ENCODE assay signal across 1 cellular context in the genomic region with DNA sequence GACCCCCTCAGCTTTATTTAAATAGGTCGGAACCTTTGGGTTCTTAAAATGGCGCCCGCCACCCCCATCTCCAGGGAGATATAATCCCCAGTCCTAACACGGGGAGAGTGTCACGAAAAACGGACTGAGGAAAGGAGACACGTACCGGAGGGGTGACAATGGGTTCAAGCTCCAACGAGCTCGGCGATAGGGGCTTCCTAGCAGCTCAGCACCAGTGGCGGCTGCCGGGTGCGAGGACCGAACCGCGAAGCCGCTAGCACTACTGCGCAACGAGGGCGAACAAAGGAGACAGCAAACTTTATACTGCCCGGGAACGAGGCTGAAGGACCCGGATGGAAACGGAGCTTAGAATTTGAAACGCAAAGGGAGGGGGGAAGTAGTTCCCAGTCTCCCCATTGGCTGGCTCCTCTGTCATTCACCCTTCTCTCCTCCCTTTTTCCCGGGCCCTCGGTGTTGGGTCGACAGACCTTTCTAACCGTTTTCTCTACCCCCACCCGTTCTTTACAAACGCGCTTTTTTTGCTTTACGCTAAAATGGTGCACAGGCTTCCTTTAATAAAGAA.
A peak's percentile ranks its signal among the peaks of the same experiment; 100 is the strongest.
TF ChIP-seq lines count a peak whose summit lies in the region.

A gene (minus strand): TSS at position 274 of the 562 bp plus-strand sequence. CDS start 1,298 bp downstream, outside the sequence.

TF ChIP-seq in K562, 482 proteins besides CTCF, POLR2A, EP300 and RAD21 (continued from another document and continues in another):
- no peak for TF ChIP-seq TOE1 (IDR thresholded peaks at IDR 0.05; ENCODE audit: borderline replicate concordance)
- TF ChIP-seq TOE1 (CRISPR knock-in tag; IDR thresholded peaks at IDR 0.05; ENCODE audit: borderline replicate concordance, low read depth) = no peak
- peak; percentile 44; the same call in 1 of the 2 replicates for TF ChIP-seq CC2D1A (IDR thresholded peaks at IDR 0.05)
- peak; percentile 74 for TF ChIP-seq ESRRA (IDR thresholded peaks at IDR 0.05; ENCODE audit: borderline replicate concordance, low read depth)
- TF ChIP-seq, protein P1, sequence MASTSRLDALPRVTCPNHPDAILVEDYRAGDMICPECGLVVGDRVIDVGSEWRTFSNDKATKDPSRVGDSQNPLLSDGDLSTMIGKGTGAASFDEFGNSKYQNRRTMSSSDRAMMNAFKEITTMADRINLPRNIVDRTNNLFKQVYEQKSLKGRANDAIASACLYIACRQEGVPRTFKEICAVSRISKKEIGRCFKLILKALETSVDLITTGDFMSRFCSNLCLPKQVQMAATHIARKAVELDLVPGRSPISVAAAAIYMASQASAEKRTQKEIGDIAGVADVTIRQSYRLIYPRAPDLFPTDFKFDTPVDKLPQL (IDR thresholded peaks at IDR 0.05; ENCODE audit: extremely low read depth, insufficient read length) = peak; percentile 85
- TF ChIP-seq IFI16 (CRISPR knock-in tag; IDR thresholded peaks at IDR 0.05) = no peak
- peak; percentile 16 to 85 (median 75) for TF ChIP-seq YY1 (IDR thresholded peaks at IDR 0.05; ENCODE audit: borderline replicate concordance in 1 of 3, control insufficient read depth in 1 of 3, extremely low read depth in 1 of 3, insufficient read depth in 3 of 3, insufficient read length in 1 of 3, insufficient replicate concordance in 2 of 3, low read depth in 1 of 3, low read length in 2 of 3)
- no peak for TF ChIP-seq SIX5 (IDR thresholded peaks at IDR 0.05; ENCODE audit: borderline replicate concordance in 1 of 2, insufficient read depth in 1 of 2, low read depth in 1 of 2, low read length in 2 of 2)
- no peak for TF ChIP-seq ESRRB (CRISPR knock-in tag; IDR thresholded peaks at IDR 0.05; ENCODE audit: borderline replicate concordance)
- TF ChIP-seq JUN (IDR thresholded peaks at IDR 0.05; ENCODE audit: borderline replicate concordance, low read depth, low read length) = no peak
- TF ChIP-seq JUN (CRISPR knock-in tag; IDR thresholded peaks at IDR 0.05; ENCODE audit: borderline replicate concordance) = no peak
- TF ChIP-seq, protein P2, sequence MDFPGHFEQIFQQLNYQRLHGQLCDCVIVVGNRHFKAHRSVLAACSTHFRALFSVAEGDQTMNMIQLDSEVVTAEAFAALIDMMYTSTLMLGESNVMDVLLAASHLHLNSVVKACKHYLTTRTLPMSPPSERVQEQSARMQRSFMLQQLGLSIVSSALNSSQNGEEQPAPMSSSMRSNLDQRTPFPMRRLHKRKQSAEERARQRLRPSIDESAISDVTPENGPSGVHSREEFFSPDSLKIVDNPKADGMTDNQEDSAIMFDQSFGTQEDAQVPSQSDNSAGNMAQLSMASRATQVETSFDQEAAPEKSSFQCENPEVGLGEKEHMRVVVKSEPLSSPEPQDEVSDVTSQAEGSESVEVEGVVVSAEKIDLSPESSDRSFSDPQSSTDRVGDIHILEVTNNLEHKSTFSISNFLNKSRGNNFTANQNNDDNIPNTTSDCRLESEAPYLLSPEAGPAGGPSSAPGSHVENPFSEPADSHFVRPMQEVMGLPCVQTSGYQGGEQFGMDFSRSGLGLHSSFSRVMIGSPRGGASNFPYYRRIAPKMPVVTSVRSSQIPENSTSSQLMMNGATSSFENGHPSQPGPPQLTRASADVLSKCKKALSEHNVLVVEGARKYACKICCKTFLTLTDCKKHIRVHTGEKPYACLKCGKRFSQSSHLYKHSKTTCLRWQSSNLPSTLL (IDR thresholded peaks at IDR 0.05) = no peak
- TF ChIP-seq TFAM (CRISPR knock-in tag; conservative IDR thresholded peaks at IDR 0.05) = no peak
- no peak for TF ChIP-seq ZNF644 (tag; IDR thresholded peaks at IDR 0.05; ENCODE audit: low read depth)
- no peak for TF ChIP-seq TBP (optimal IDR thresholded peaks at IDR 0.05; ENCODE audit: low read depth, low read length)
- no peak for TF ChIP-seq ZBTB1 (CRISPR knock-in tag; IDR thresholded peaks at IDR 0.05; ENCODE audit: borderline replicate concordance, low read depth)
- no peak for TF ChIP-seq BRCA1 (IDR thresholded peaks at IDR 0.05)
- no peak for TF ChIP-seq BRCA1 (CRISPR knock-in tag; IDR thresholded peaks at IDR 0.05)
- TF ChIP-seq, protein P3, sequence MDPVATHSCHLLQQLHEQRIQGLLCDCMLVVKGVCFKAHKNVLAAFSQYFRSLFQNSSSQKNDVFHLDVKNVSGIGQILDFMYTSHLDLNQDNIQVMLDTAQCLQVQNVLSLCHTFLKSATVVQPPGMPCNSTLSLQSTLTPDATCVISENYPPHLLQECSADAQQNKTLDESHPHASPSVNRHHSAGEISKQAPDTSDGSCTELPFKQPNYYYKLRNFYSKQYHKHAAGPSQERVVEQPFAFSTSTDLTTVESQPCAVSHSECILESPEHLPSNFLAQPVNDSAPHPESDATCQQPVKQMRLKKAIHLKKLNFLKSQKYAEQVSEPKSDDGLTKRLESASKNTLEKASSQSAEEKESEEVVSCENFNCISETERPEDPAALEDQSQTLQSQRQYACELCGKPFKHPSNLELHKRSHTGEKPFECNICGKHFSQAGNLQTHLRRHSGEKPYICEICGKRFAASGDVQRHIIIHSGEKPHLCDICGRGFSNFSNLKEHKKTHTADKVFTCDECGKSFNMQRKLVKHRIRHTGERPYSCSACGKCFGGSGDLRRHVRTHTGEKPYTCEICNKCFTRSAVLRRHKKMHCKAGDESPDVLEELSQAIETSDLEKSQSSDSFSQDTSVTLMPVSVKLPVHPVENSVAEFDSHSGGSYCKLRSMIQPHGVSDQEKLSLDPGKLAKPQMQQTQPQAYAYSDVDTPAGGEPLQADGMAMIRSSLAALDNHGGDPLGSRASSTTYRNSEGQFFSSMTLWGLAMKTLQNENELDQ (CRISPR knock-in tag; IDR thresholded peaks at IDR 0.05; ENCODE audit: borderline replicate concordance) = no peak
- TF ChIP-seq ZKSCAN8 (CRISPR knock-in tag; IDR thresholded peaks at IDR 0.05) = no peak
- TF ChIP-seq SPI1 (IDR thresholded peaks at IDR 0.05; ENCODE audit: borderline replicate concordance, low read depth, low read length) = peak; percentile 80
- TF ChIP-seq, protein P4, sequence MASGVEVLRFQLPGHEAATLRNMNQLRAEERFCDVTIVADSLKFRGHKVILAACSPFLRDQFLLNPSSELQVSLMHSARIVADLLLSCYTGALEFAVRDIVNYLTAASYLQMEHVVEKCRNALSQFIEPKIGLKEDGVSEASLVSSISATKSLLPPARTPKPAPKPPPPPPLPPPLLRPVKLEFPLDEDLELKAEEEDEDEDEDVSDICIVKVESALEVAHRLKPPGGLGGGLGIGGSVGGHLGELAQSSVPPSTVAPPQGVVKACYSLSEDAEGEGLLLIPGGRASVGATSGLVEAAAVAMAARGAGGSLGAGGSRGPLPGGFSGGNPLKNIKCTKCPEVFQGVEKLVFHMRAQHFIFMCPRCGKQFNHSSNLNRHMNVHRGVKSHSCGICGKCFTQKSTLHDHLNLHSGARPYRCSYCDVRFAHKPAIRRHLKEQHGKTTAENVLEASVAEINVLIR (CRISPR knock-in tag; IDR thresholded peaks at IDR 0.05) = no peak
- no peak for TF ChIP-seq ZSCAN32 (CRISPR knock-in tag; IDR thresholded peaks at IDR 0.05)
- TF ChIP-seq ADNP (tag; IDR thresholded peaks at IDR 0.05) = no peak
- no peak for TF ChIP-seq ZKSCAN3 (CRISPR knock-in tag; IDR thresholded peaks at IDR 0.05)
- TF ChIP-seq, protein P5, sequence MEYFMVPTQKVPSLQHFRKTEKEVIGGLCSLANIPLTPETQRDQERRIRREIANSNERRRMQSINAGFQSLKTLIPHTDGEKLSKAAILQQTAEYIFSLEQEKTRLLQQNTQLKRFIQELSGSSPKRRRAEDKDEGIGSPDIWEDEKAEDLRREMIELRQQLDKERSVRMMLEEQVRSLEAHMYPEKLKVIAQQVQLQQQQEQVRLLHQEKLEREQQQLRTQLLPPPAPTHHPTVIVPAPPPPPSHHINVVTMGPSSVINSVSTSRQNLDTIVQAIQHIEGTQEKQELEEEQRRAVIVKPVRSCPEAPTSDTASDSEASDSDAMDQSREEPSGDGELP (CRISPR knock-in tag; IDR thresholded peaks at IDR 0.05; ENCODE audit: borderline replicate concordance) = peak; percentile 76
- TF ChIP-seq ZNF253 (CRISPR knock-in tag; conservative IDR thresholded peaks at IDR 0.05) = no peak
- no peak for TF ChIP-seq BMI1 (IDR thresholded peaks at IDR 0.05; ENCODE audit: low read length)
- TF ChIP-seq, protein P6, sequence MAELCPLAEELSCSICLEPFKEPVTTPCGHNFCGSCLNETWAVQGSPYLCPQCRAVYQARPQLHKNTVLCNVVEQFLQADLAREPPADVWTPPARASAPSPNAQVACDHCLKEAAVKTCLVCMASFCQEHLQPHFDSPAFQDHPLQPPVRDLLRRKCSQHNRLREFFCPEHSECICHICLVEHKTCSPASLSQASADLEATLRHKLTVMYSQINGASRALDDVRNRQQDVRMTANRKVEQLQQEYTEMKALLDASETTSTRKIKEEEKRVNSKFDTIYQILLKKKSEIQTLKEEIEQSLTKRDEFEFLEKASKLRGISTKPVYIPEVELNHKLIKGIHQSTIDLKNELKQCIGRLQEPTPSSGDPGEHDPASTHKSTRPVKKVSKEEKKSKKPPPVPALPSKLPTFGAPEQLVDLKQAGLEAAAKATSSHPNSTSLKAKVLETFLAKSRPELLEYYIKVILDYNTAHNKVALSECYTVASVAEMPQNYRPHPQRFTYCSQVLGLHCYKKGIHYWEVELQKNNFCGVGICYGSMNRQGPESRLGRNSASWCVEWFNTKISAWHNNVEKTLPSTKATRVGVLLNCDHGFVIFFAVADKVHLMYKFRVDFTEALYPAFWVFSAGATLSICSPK (IDR thresholded peaks at IDR 0.05; ENCODE audit: borderline replicate concordance) = no peak
- TF ChIP-seq ETV5 (CRISPR knock-in tag; IDR thresholded peaks at IDR 0.05; ENCODE audit: low read depth) = no peak
- TF ChIP-seq FUS (optimal IDR thresholded peaks at IDR 0.05; ENCODE audit: low read depth, low read length) = no peak
- TF ChIP-seq POLR2H (tag; IDR thresholded peaks at IDR 0.05; ENCODE audit: low read depth) = peak; percentile 98
- TF ChIP-seq ARID1B (IDR thresholded peaks at IDR 0.05) = no peak; the same call in 1 of the 2 replicates
- no peak for TF ChIP-seq ZZZ3 (IDR thresholded peaks at IDR 0.05)
- no peak for TF ChIP-seq GATAD2B (IDR thresholded peaks at IDR 0.05; ENCODE audit: borderline replicate concordance)
- no peak for TF ChIP-seq ZNF76 (CRISPR knock-in tag; IDR thresholded peaks at IDR 0.05; ENCODE audit: borderline replicate concordance)
- no peak for TF ChIP-seq HNRNPL (IDR thresholded peaks at IDR 0.05; ENCODE audit: low read depth, low read length)
- no peak for TF ChIP-seq ZBTB17 (CRISPR knock-in tag; IDR thresholded peaks at IDR 0.05)
- TF ChIP-seq BCOR (IDR thresholded peaks at IDR 0.05) = no peak
- no peak for TF ChIP-seq CBFA2T2 (conservative IDR thresholded peaks at IDR 0.05)
- TF ChIP-seq CEBPB (tag; IDR thresholded peaks at IDR 0.05) = peak; percentile 85
- TF ChIP-seq SP1 (CRISPR knock-in tag; IDR thresholded peaks at IDR 0.05) = peak; percentile 85
- TF ChIP-seq, protein P7, sequence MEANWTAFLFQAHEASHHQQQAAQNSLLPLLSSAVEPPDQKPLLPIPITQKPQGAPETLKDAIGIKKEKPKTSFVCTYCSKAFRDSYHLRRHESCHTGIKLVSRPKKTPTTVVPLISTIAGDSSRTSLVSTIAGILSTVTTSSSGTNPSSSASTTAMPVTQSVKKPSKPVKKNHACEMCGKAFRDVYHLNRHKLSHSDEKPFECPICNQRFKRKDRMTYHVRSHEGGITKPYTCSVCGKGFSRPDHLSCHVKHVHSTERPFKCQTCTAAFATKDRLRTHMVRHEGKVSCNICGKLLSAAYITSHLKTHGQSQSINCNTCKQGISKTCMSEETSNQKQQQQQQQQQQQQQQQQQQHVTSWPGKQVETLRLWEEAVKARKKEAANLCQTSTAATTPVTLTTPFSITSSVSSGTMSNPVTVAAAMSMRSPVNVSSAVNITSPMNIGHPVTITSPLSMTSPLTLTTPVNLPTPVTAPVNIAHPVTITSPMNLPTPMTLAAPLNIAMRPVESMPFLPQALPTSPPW (CRISPR knock-in tag; IDR thresholded peaks at IDR 0.05) = peak; percentile 92
- TF ChIP-seq DDX20 (tag; IDR thresholded peaks at IDR 0.05; ENCODE audit: low read depth) = no peak
- TF ChIP-seq POU5F1 (IDR thresholded peaks at IDR 0.05; ENCODE audit: borderline replicate concordance, low read depth, low read length, partially characterized antibody) = no peak
- TF ChIP-seq ZNF232 (CRISPR knock-in tag; IDR thresholded peaks at IDR 0.05) = no peak
- TF ChIP-seq ZNF699 (CRISPR knock-in tag; IDR thresholded peaks at IDR 0.05; ENCODE audit: insufficient replicate concordance) = no peak
- peak; percentile 99 for TF ChIP-seq SUPT5H (IDR thresholded peaks at IDR 0.05)
- TF ChIP-seq, protein P8, sequence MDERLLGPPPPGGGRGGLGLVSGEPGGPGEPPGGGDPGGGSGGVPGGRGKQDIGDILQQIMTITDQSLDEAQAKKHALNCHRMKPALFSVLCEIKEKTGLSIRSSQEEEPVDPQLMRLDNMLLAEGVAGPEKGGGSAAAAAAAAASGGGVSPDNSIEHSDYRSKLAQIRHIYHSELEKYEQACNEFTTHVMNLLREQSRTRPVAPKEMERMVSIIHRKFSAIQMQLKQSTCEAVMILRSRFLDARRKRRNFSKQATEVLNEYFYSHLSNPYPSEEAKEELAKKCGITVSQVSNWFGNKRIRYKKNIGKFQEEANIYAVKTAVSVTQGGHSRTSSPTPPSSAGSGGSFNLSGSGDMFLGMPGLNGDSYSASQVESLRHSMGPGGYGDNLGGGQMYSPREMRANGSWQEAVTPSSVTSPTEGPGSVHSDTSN (CRISPR knock-in tag; IDR thresholded peaks at IDR 0.05; ENCODE audit: low read depth) = peak; percentile 90
- TF ChIP-seq, protein P8 (tag; conservative IDR thresholded peaks at IDR 0.05; ENCODE audit: low read depth) = peak; percentile 98
- no peak for TF ChIP-seq NFATC3 (IDR thresholded peaks at IDR 0.05)
- TF ChIP-seq XRCC4 (IDR thresholded peaks at IDR 0.05; ENCODE audit: extremely low read depth, insufficient read depth, insufficient read length) = no peak
- no peak for TF ChIP-seq ZNF134 (CRISPR knock-in tag; conservative IDR thresholded peaks at IDR 0.05)
- TF ChIP-seq EZH2 (IDR thresholded peaks at IDR 0.05; ENCODE audit: borderline replicate concordance, low read depth, low read length) = no peak
- peak; percentile 73; the same call in 1 of the 2 replicates for TF ChIP-seq RB1 (IDR thresholded peaks at IDR 0.05; ENCODE audit: low read depth)
- TF ChIP-seq SNIP1 (IDR thresholded peaks at IDR 0.05; ENCODE audit: low read depth) = no peak
- TF ChIP-seq ZNF583 (CRISPR knock-in tag; IDR thresholded peaks at IDR 0.05) = no peak
- peak; percentile 74 for TF ChIP-seq NEUROD1 (IDR thresholded peaks at IDR 0.05; ENCODE audit: borderline replicate concordance, low read depth, low read length, partially characterized antibody)
